Comparison of ENCODE assay signal across 2 cellular contexts in genomic region chr15:43516801-43517353, GRCh38.
TF ChIP-seq lines count a peak whose summit lies in the region.

No MANE protein-coding gene starts in this region.

TF ChIP-seq in SK-N-SH treated with all-trans-retinoic acid at 6 μM for 48 hours, 23 proteins besides CTCF, POLR2A, EP300 and RAD21 (continued from another document):
- TF ChIP-seq BACH2 (CRISPR knock-in tag; IDR thresholded peaks at IDR 0.05; ENCODE audit: borderline replicate concordance) (no peak), SNAI2 (CRISPR knock-in tag; IDR thresholded peaks at IDR 0.05) (no peak), ARNTL (CRISPR knock-in tag; IDR thresholded peaks at IDR 0.05; ENCODE audit: borderline replicate concordance, low read depth) (no peak), CREB5 (CRISPR knock-in tag; IDR thresholded peaks at IDR 0.05; ENCODE audit: low read depth) (no peak), ZC3H10 (CRISPR knock-in tag; IDR thresholded peaks at IDR 0.05) (no peak), CSDC2 (CRISPR knock-in tag; IDR thresholded peaks at IDR 0.05) (no peak), GLIS3 (CRISPR knock-in tag; IDR thresholded peaks at IDR 0.05) (no peak), TOX (CRISPR knock-in tag; IDR thresholded peaks at IDR 0.05; ENCODE audit: borderline replicate concordance) (no peak), ISL1 (CRISPR knock-in tag; IDR thresholded peaks at IDR 0.05) (no peak), TCF4 (CRISPR knock-in tag; IDR thresholded peaks at IDR 0.05; ENCODE audit: borderline replicate concordance) (no peak), PPARA (CRISPR knock-in tag; IDR thresholded peaks at IDR 0.05; ENCODE audit: borderline replicate concordance) (no peak), ESRRG (CRISPR knock-in tag; IDR thresholded peaks at IDR 0.05) (no peak), OSR1 (CRISPR knock-in tag; IDR thresholded peaks at IDR 0.05) (no peak)
- TF ChIP-seq, protein P1, sequence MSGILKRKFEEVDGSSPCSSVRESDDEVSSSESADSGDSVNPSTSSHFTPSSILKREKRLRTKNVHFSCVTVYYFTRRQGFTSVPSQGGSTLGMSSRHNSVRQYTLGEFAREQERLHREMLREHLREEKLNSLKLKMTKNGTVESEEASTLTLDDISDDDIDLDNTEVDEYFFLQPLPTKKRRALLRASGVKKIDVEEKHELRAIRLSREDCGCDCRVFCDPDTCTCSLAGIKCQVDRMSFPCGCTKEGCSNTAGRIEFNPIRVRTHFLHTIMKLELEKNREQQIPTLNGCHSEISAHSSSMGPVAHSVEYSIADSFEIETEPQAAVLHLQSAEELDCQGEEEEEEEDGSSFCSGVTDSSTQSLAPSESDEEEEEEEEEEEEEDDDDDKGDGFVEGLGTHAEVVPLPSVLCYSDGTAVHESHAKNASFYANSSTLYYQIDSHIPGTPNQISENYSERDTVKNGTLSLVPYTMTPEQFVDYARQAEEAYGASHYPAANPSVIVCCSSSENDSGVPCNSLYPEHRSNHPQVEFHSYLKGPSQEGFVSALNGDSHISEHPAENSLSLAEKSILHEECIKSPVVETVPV (CRISPR knock-in tag; IDR thresholded peaks at IDR 0.05): no peak
- TF ChIP-seq, protein P2, sequence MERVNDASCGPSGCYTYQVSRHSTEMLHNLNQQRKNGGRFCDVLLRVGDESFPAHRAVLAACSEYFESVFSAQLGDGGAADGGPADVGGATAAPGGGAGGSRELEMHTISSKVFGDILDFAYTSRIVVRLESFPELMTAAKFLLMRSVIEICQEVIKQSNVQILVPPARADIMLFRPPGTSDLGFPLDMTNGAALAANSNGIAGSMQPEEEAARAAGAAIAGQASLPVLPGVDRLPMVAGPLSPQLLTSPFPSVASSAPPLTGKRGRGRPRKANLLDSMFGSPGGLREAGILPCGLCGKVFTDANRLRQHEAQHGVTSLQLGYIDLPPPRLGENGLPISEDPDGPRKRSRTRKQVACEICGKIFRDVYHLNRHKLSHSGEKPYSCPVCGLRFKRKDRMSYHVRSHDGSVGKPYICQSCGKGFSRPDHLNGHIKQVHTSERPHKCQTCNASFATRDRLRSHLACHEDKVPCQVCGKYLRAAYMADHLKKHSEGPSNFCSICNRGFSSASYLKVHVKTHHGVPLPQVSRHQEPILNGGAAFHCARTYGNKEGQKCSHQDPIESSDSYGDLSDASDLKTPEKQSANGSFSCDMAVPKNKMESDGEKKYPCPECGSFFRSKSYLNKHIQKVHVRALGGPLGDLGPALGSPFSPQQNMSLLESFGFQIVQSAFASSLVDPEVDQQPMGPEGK (CRISPR knock-in tag; IDR thresholded peaks at IDR 0.05; ENCODE audit: borderline replicate concordance): no peak

TF ChIP-seq in HepG2, 621 proteins besides CTCF, POLR2A, EP300 and RAD21:
- no peak for TF ChIP-seq ZNF616 (CRISPR knock-in tag; IDR thresholded peaks at IDR 0.05; ENCODE audit: low read depth)
- TF ChIP-seq, protein P3, sequence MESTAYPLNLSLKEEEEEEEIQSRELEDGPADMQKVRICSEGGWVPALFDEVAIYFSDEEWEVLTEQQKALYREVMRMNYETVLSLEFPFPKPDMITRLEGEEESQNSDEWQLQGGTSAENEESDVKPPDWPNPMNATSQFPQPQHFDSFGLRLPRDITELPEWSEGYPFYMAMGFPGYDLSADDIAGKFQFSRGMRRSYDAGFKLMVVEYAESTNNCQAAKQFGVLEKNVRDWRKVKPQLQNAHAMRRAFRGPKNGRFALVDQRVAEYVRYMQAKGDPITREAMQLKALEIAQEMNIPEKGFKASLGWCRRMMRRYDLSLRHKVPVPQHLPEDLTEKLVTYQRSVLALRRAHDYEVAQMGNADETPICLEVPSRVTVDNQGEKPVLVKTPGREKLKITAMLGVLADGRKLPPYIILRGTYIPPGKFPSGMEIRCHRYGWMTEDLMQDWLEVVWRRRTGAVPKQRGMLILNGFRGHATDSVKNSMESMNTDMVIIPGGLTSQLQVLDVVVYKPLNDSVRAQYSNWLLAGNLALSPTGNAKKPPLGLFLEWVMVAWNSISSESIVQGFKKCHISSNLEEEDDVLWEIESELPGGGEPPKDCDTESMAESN (CRISPR knock-in tag; conservative IDR thresholded peaks at IDR 0.05): no peak
- no peak for TF ChIP-seq ATF7 (IDR thresholded peaks at IDR 0.05)
- no peak for TF ChIP-seq ATF7 (CRISPR knock-in tag; IDR thresholded peaks at IDR 0.05)
- TF ChIP-seq ZNF275 (CRISPR knock-in tag; IDR thresholded peaks at IDR 0.05; ENCODE audit: borderline replicate concordance): no peak
- no peak for TF ChIP-seq ZNF790 (CRISPR knock-in tag; IDR thresholded peaks at IDR 0.05; ENCODE audit: borderline replicate concordance)
- no peak for TF ChIP-seq ZNF121 (CRISPR knock-in tag; IDR thresholded peaks at IDR 0.05)
- TF ChIP-seq HMG20B (CRISPR knock-in tag; conservative IDR thresholded peaks at IDR 0.05): no peak
- TF ChIP-seq, protein P4, sequence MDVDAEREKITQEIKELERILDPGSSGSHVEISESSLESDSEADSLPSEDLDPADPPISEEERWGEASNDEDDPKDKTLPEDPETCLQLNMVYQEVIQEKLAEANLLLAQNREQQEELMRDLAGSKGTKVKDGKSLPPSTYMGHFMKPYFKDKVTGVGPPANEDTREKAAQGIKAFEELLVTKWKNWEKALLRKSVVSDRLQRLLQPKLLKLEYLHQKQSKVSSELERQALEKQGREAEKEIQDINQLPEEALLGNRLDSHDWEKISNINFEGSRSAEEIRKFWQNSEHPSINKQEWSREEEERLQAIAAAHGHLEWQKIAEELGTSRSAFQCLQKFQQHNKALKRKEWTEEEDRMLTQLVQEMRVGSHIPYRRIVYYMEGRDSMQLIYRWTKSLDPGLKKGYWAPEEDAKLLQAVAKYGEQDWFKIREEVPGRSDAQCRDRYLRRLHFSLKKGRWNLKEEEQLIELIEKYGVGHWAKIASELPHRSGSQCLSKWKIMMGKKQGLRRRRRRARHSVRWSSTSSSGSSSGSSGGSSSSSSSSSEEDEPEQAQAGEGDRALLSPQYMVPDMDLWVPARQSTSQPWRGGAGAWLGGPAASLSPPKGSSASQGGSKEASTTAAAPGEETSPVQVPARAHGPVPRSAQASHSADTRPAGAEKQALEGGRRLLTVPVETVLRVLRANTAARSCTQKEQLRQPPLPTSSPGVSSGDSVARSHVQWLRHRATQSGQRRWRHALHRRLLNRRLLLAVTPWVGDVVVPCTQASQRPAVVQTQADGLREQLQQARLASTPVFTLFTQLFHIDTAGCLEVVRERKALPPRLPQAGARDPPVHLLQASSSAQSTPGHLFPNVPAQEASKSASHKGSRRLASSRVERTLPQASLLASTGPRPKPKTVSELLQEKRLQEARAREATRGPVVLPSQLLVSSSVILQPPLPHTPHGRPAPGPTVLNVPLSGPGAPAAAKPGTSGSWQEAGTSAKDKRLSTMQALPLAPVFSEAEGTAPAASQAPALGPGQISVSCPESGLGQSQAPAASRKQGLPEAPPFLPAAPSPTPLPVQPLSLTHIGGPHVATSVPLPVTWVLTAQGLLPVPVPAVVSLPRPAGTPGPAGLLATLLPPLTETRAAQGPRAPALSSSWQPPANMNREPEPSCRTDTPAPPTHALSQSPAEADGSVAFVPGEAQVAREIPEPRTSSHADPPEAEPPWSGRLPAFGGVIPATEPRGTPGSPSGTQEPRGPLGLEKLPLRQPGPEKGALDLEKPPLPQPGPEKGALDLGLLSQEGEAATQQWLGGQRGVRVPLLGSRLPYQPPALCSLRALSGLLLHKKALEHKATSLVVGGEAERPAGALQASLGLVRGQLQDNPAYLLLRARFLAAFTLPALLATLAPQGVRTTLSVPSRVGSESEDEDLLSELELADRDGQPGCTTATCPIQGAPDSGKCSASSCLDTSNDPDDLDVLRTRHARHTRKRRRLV (CRISPR knock-in tag; IDR thresholded peaks at IDR 0.05): no peak
- TF ChIP-seq, protein P5, sequence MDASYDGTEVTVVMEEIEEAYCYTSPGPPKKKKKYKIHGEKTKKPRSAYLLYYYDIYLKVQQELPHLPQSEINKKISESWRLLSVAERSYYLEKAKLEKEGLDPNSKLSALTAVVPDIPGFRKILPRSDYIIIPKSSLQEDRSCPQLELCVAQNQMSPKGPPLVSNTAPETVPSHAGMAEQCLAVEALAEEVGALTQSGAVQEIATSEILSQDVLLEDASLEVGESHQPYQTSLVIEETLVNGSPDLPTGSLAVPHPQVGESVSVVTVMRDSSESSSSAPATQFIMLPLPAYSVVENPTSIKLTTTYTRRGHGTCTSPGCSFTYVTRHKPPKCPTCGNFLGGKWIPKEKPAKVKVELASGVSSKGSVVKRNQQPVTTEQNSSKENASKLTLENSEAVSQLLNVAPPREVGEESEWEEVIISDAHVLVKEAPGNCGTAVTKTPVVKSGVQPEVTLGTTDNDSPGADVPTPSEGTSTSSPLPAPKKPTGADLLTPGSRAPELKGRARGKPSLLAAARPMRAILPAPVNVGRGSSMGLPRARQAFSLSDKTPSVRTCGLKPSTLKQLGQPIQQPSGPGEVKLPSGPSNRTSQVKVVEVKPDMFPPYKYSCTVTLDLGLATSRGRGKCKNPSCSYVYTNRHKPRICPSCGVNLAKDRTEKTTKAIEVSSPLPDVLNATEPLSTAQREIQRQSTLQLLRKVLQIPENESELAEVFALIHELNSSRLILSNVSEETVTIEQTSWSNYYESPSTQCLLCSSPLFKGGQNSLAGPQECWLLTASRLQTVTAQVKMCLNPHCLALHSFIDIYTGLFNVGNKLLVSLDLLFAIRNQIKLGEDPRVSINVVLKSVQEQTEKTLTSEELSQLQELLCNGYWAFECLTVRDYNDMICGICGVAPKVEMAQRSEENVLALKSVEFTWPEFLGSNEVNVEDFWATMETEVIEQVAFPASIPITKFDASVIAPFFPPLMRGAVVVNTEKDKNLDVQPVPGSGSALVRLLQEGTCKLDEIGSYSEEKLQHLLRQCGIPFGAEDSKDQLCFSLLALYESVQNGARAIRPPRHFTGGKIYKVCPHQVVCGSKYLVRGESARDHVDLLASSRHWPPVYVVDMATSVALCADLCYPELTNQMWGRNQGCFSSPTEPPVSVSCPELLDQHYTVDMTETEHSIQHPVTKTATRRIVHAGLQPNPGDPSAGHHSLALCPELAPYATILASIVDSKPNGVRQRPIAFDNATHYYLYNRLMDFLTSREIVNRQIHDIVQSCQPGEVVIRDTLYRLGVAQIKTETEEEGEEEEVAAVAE (CRISPR knock-in tag; IDR thresholded peaks at IDR 0.05; ENCODE audit: borderline replicate concordance): no peak
TF ChIP-seq in HepG2: peak in this region for 0.
